ENCODE assay signal across 17 cellular contexts in the genomic region with DNA sequence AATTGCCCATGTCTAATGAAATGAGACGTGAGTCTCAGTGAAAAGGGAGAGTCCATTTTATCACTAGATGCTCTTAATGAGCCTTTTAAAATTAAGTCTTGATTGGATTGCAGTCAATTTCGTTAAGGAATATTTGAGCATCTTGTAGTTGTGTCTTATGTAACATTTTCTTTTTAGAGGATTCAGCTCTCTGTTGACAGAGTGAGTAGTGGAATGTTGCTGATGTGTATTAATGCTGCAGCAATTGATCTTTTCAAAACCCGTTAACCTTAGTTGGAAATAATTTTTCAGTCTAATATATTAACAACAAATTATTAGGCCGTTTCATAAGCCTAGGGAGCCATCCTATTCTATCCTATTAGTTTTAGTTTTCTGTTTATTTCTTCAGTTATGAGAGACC.
"Had no signal": no experiment of that assay in that cellular context is flagged by ENCODE, and none has a peak within 500 bp of the region (broad histone marks: within the 10 kb centered on the region; RNA-seq: fewer than 3 reads in every experiment).

No MANE protein-coding gene starts in this region.

- H3K9me3 Mint-ChIP-seq: activated B cell treated with CpG ODN at 0.5 μM for 24 hours; activated CD4-positive, alpha-beta memory T cell treated with anti-CD3 and anti-CD28 coated beads for 36 hours; activated naive CD4-positive, alpha-beta T cell treated with anti-CD3 and anti-CD28 coated beads, Interleukin-2, amount 50 U/mL, for 72 hours; activated T-helper 1 cell treated with anti-CD3 and anti-CD28 coated beads, Interleukin-12 subunit alpha, Interleukin-12 subunit beta, Interleukin-2, Interleukin-4 antibody, amounts not matched to agents 30 ng/mL and 10 ng/mL and 1 ng/mL, durations not matched to agents 14 hours and 24 hours and 36 hours; effector memory CD8-positive, alpha-beta T cell; naive thymus-derived CD8-positive, alpha-beta T cell; stimulated activated naive CD8-positive, alpha-beta T cell treated with anti-CD3 and anti-CD28 coated beads, Interleukin-15, amount 100 ng/mL, for 72 hours; T-helper 2 cell treated with Interferon-gamma antibody and Interleukin-4, amounts not matched to agents 5 μg/mL and 100 μg/mL, for 36 hours had no signal

- DNase-seq: activated B cell treated with CpG ODN at 0.5 μM for 24 hours; activated CD4-positive, alpha-beta T cell treated with anti-CD3 and anti-CD28 coated beads for 4 hours; activated gamma-delta T cell treated with Interleukin-2 at 50 U/mL for 16 hours; activated T-cell treated with anti-CD3 and anti-CD28 coated beads for 4 hours; effector memory CD8-positive, alpha-beta T cell; foreskin fibroblast; glutamatergic neuron; mesendoderm; stimulated activated naive CD8-positive, alpha-beta T cell treated with anti-CD3 and anti-CD28 coated beads, Interleukin-15, amount 100 ng/mL, for 72 hours had no signal

- H3K36me3 Mint-ChIP-seq: activated CD4-positive, alpha-beta memory T cell treated with anti-CD3 and anti-CD28 coated beads for 36 hours; activated naive CD4-positive, alpha-beta T cell treated with anti-CD3 and anti-CD28 coated beads, Interleukin-2, amount 50 U/mL, for 72 hours had no signal

- H3K27me3 ChIP-seq: adrenal gland, ovary, upper lobe of left lung had no signal

- H3K27ac Mint-ChIP-seq: activated B cell treated with CpG ODN at 0.5 μM for 24 hours; activated CD4-positive, alpha-beta memory T cell treated with anti-CD3 and anti-CD28 coated beads for 36 hours; activated T-helper 1 cell treated with anti-CD3 and anti-CD28 coated beads, Interleukin-12 subunit alpha, Interleukin-12 subunit beta, Interleukin-2, Interleukin-4 antibody, amounts not matched to agents 30 ng/mL and 10 ng/mL and 1 ng/mL, durations not matched to agents 14 hours and 24 hours and 36 hours; stimulated activated naive CD8-positive, alpha-beta T cell treated with anti-CD3 and anti-CD28 coated beads, Interleukin-15, amount 100 ng/mL, for 72 hours; T-helper 2 cell treated with Interferon-gamma antibody and Interleukin-4, amounts not matched to agents 5 μg/mL and 100 μg/mL, for 36 hours had no signal

- H3K9me3 ChIP-seq: adrenal gland, ovary, upper lobe of left lung had no signal

- H3K36me3 ChIP-seq: adrenal gland, ovary, upper lobe of left lung had no signal

- ATAC-seq: activated naive CD4-positive, alpha-beta T cell treated with anti-CD3 and anti-CD28 coated beads, Interleukin-2, amount 50 U/mL, for 72 hours; stimulated activated naive CD8-positive, alpha-beta T cell treated with anti-CD3 and anti-CD28 coated beads, Interleukin-15, amount 100 ng/mL, for 72 hours had no signal

- H3K4me3 Mint-ChIP-seq: activated B cell treated with CpG ODN at 0.5 μM for 24 hours; activated CD4-positive, alpha-beta memory T cell treated with anti-CD3 and anti-CD28 coated beads for 36 hours; activated T-helper 1 cell treated with anti-CD3 and anti-CD28 coated beads, Interleukin-12 subunit alpha, Interleukin-12 subunit beta, Interleukin-2, Interleukin-4 antibody, amounts not matched to agents 30 ng/mL and 10 ng/mL and 1 ng/mL, durations not matched to agents 14 hours and 24 hours and 36 hours; effector memory CD8-positive, alpha-beta T cell; stimulated activated naive CD8-positive, alpha-beta T cell treated with anti-CD3 and anti-CD28 coated beads, Interleukin-15, amount 100 ng/mL, for 72 hours; T-helper 2 cell treated with Interferon-gamma antibody and Interleukin-4, amounts not matched to agents 5 μg/mL and 100 μg/mL, for 36 hours had no signal

- H3K27ac ChIP-seq: ovary had no signal

- H3K4me3 ChIP-seq: adrenal gland, ovary, upper lobe of left lung had no signal

- H3K27me3 Mint-ChIP-seq: activated B cell treated with CpG ODN at 0.5 μM for 24 hours; activated CD4-positive, alpha-beta memory T cell treated with anti-CD3 and anti-CD28 coated beads for 36 hours; effector memory CD8-positive, alpha-beta T cell; naive thymus-derived CD8-positive, alpha-beta T cell; stimulated activated naive CD8-positive, alpha-beta T cell treated with anti-CD3 and anti-CD28 coated beads, Interleukin-15, amount 100 ng/mL, for 72 hours had no signal
